In the genomic region with DNA sequence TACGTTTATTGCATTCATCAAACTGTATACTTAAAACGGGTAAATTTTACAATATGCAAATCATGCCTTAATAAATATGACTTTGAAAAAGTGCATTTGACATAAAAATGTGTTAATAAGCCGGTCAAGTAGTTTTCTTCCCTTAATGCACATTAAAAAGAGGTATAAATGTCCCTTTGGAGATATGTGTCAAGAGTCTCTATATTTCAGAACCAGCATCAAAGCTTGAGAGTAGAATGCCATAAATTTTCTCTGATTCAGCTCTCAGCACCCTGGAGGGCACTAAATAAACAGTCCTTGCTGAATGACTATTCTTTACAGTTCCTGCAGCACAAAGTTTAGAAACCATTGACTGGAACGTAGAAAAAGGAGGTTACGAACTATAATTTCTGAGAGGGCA, we compare ENCODE assay signal across 1 cellular context.
A peak's percentile ranks its signal among the peaks of the same experiment; 100 is the strongest.
TF ChIP-seq lines count a peak whose summit lies in the region.

No MANE protein-coding gene starts in this region.

TF ChIP-seq in HEK293, 187 proteins besides CTCF, POLR2A, EP300 and RAD21 (continued from another document):
- TF ChIP-seq, protein P1, sequence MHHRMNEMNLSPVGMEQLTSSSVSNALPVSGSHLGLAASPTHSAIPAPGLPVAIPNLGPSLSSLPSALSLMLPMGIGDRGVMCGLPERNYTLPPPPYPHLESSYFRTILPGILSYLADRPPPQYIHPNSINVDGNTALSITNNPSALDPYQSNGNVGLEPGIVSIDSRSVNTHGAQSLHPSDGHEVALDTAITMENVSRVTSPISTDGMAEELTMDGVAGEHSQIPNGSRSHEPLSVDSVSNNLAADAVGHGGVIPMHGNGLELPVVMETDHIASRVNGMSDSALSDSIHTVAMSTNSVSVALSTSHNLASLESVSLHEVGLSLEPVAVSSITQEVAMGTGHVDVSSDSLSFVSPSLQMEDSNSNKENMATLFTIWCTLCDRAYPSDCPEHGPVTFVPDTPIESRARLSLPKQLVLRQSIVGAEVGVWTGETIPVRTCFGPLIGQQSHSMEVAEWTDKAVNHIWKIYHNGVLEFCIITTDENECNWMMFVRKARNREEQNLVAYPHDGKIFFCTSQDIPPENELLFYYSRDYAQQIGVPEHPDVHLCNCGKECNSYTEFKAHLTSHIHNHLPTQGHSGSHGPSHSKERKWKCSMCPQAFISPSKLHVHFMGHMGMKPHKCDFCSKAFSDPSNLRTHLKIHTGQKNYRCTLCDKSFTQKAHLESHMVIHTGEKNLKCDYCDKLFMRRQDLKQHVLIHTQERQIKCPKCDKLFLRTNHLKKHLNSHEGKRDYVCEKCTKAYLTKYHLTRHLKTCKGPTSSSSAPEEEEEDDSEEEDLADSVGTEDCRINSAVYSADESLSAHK (tag by site-specific recombination; IDR thresholded peaks at IDR 0.05): peak; percentile 66
- peak; percentile 11; the same call in 1 of the 2 replicates for TF ChIP-seq ZNF558 (tag by site-specific recombination; IDR thresholded peaks at IDR 0.05)
- TF ChIP-seq, protein P2, sequence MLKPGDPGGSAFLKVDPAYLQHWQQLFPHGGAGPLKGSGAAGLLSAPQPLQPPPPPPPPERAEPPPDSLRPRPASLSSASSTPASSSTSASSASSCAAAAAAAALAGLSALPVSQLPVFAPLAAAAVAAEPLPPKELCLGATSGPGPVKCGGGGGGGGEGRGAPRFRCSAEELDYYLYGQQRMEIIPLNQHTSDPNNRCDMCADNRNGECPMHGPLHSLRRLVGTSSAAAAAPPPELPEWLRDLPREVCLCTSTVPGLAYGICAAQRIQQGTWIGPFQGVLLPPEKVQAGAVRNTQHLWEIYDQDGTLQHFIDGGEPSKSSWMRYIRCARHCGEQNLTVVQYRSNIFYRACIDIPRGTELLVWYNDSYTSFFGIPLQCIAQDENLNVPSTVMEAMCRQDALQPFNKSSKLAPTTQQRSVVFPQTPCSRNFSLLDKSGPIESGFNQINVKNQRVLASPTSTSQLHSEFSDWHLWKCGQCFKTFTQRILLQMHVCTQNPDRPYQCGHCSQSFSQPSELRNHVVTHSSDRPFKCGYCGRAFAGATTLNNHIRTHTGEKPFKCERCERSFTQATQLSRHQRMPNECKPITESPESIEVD (tag by site-specific recombination; IDR thresholded peaks at IDR 0.05): peak; percentile 87
- peak; percentile 37; the same call in 1 of the 2 replicates for TF ChIP-seq KLF10 (tag by site-specific recombination; IDR thresholded peaks at IDR 0.05)
- TF ChIP-seq TCF7L2 (IDR thresholded peaks at IDR 0.05; ENCODE audit: borderline replicate concordance, low read depth, low read length): peak; percentile 95
- no peak for TF ChIP-seq ZNF785 (tag by site-specific recombination; IDR thresholded peaks at IDR 0.05)
- TF ChIP-seq FEZF1 (tag by site-specific recombination; IDR thresholded peaks at IDR 0.05): peak; percentile 86
- TF ChIP-seq ZNF561 (tag by site-specific recombination; IDR thresholded peaks at IDR 0.05; ENCODE audit: borderline replicate concordance): peak; percentile 41; the same call in 1 of the 2 replicates
- TF ChIP-seq, protein P3, sequence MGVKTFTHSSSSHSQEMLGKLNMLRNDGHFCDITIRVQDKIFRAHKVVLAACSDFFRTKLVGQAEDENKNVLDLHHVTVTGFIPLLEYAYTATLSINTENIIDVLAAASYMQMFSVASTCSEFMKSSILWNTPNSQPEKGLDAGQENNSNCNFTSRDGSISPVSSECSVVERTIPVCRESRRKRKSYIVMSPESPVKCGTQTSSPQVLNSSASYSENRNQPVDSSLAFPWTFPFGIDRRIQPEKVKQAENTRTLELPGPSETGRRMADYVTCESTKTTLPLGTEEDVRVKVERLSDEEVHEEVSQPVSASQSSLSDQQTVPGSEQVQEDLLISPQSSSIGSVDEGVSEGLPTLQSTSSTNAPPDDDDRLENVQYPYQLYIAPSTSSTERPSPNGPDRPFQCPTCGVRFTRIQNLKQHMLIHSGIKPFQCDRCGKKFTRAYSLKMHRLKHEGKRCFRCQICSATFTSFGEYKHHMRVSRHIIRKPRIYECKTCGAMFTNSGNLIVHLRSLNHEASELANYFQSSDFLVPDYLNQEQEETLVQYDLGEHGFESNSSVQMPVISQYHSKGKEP (tag by site-specific recombination; IDR thresholded peaks at IDR 0.05): peak; percentile 8; the same call in 1 of the 2 replicates
- TF ChIP-seq GLI2 (tag by site-specific recombination; IDR thresholded peaks at IDR 0.05; ENCODE audit: borderline replicate concordance, low read depth): no peak; the same call in 1 of the 2 replicates
- no peak for TF ChIP-seq ZNF623 (tag by site-specific recombination; IDR thresholded peaks at IDR 0.05)
- TF ChIP-seq ZNF354C (tag by site-specific recombination; IDR thresholded peaks at IDR 0.05; ENCODE audit: borderline replicate concordance, low read depth): no peak
- TF ChIP-seq, protein P4, sequence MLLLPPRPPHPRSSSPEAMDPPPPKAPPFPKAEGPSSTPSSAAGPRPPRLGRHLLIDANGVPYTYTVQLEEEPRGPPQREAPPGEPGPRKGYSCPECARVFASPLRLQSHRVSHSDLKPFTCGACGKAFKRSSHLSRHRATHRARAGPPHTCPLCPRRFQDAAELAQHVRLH (tag by site-specific recombination; IDR thresholded peaks at IDR 0.05): 0 out of 2 replicates have a peak, but pooled peaks have one; percentile 18
